In genomic region chr12:106247731-106248176, GRCh38 we compare ENCODE assay signal across 1 cellular context.
TF ChIP-seq lines count a peak whose summit lies in the region.

TSS of gene CKAP4 (minus strand) at chr12:106248020. CDS start at chr12:106247851, 169 bp downstream.

TF ChIP-seq in GM23338, 12 proteins besides CTCF, POLR2A, EP300 and RAD21 (continued from another document):
- TF ChIP-seq ZNF462 (CRISPR knock-in tag; IDR thresholded peaks at IDR 0.05), result no peak
- TF ChIP-seq ZNF114 (CRISPR knock-in tag; IDR thresholded peaks at IDR 0.05), result no peak
- TF ChIP-seq STAT1 (IDR thresholded peaks at IDR 0.05; ENCODE audit: unreplicated experiment), result no peak
- no peak for TF ChIP-seq EZH2phosphoT487 (IDR thresholded peaks at IDR 0.05; ENCODE audit: unreplicated experiment)
- no peak for TF ChIP-seq CREB1 (CRISPR knock-in tag; IDR thresholded peaks at IDR 0.05; ENCODE audit: low read depth)
- no peak for TF ChIP-seq ETS1 (IDR thresholded peaks at IDR 0.05)
